14 cellular contexts compared by ENCODE assay signal in genomic region chr4:142473218-142473959, GRCh38.
DNase-seq lines count a peak whose midpoint lies in the region; ATAC-seq and TF ChIP-seq lines count a peak whose summit lies in the region.
"Had no signal": no experiment of that assay in that cellular context is flagged by ENCODE, and none has a peak within 500 bp of the region (broad histone marks: within the 10 kb centered on the region; RNA-seq: fewer than 3 reads in every experiment).

No MANE protein-coding gene starts in this region.

- 63 to 87% methylated on average over 3 to 5 of the region's 5 CpGs for WGBS in body of pancreas, 2 donors

- TF ChIP-seq POLR2A in body of pancreas (IDR thresholded peaks at IDR 0.05) = no peak

- no peaks in the 10 kb centered on the region for H3K9me3 Mint-ChIP-seq in stimulated activated naive B cell treated with anti-CD40 and anti-IgM and Interleukin-4, amounts not matched to agents 10 μg/mL and 1 μg/mL and 100 μg/mL, for 72 hours
- H3K9me3 Mint-ChIP-seq in immature natural killer cell = peaks cover 0 to 12% (median 0%) of the 10 kb centered on the region in 6 donors
- H3K9me3 Mint-ChIP-seq: activated naive CD8-positive, alpha-beta T cell treated with anti-CD3 and anti-CD28 coated beads, Interleukin-2, amount 50 U/mL, for 24 hours; memory B cell; stimulated activated naive CD8-positive, alpha-beta T cell treated with anti-CD3 and anti-CD28 coated beads, Interleukin-15, Interleukin-2, amounts not matched to agents 100 ng/mL and 50 ng/mL, for 24 hours had no signal

- no peak for ATAC-seq in body of pancreas
- no peak for ATAC-seq in stimulated activated naive B cell treated with anti-CD40 and anti-IgM and Interleukin-4, amounts not matched to agents 10 μg/mL and 1 μg/mL and 100 μg/mL, for 72 hours (replicated peaks)
- no peak for ATAC-seq in SK-N-SH treated with all-trans-retinoic acid at 6 μM for 48 hours
- ATAC-seq: activated naive CD8-positive, alpha-beta T cell treated with anti-CD3 and anti-CD28 coated beads, Interleukin-2, amount 50 U/mL, for 24 hours had no signal

- H3K27me3 ChIP-seq in body of pancreas = no peaks in the 10 kb centered on the region

- H3K4me3 Mint-ChIP-seq in stimulated activated naive B cell treated with anti-CD40 and anti-IgM and Interleukin-4, amounts not matched to agents 10 μg/mL and 1 μg/mL and 100 μg/mL, for 72 hours = no peak overlapping the region
- H3K4me3 Mint-ChIP-seq in immature natural killer cell = no peak overlapping the region
- H3K4me3 Mint-ChIP-seq: activated naive CD8-positive, alpha-beta T cell treated with anti-CD3 and anti-CD28 coated beads, Interleukin-2, amount 50 U/mL, for 24 hours; CD14-positive monocyte; memory B cell; stimulated activated naive CD8-positive, alpha-beta T cell treated with anti-CD3 and anti-CD28 coated beads, Interleukin-15, Interleukin-2, amounts not matched to agents 100 ng/mL and 50 ng/mL, for 24 hours had no signal

- TF ChIP-seq CTCF in C4-2B (conservative IDR thresholded peaks at IDR 0.05) = no peak
- no peak for TF ChIP-seq CTCF in body of pancreas (IDR thresholded peaks at IDR 0.05)

- H3K4me1 ChIP-seq in body of pancreas = peaks cover 7% of the 10 kb centered on the region
- H3K4me1 ChIP-seq: parathyroid adenoma had no signal

- peak overlapping the region; percentile 20 for H3K27ac ChIP-seq in C4-2B
- H3K27ac ChIP-seq in body of pancreas = no peak overlapping the region
- H3K27ac ChIP-seq: parathyroid adenoma had no signal

- intact Hi-C loops in body of pancreas (cut with DNase I) = no loop called here

- H3K9me3 ChIP-seq in body of pancreas = no peaks in the 10 kb centered on the region

- peaks cover 0 to 8% of the 10 kb centered on the region in 2 donors for H3K4me1 Mint-ChIP-seq in stimulated activated naive B cell treated with anti-CD40 and anti-IgM and Interleukin-4, amounts not matched to agents 10 μg/mL and 1 μg/mL and 100 μg/mL, for 72 hours
- H3K4me1 Mint-ChIP-seq in immature natural killer cell = peaks cover 2 to 8% of the 10 kb centered on the region in 2 donors
- H3K4me1 Mint-ChIP-seq: memory B cell had no signal

- peak; percentile 79 for DNase-seq in HT-29 (ENCODE audit: low spot score)
- peak; percentile 20 to 44 (median 33) for DNase-seq in body of pancreas
- DNase-seq in lung microvascular endothelial cell (ENCODE audit: low read depth in 2 of 2) = peak; percentile 4 to 84
- no peak for DNase-seq in stimulated activated naive B cell treated with anti-CD40 and anti-IgM and Interleukin-4, amounts not matched to agents 10 μg/mL and 1 μg/mL and 100 μg/mL, for 72 hours
- no peak for DNase-seq in immature natural killer cell
- DNase-seq in EL = no peak
- DNase-seq: activated naive CD8-positive, alpha-beta T cell treated with anti-CD3 and anti-CD28 coated beads, Interleukin-2, amount 50 U/mL, for 24 hours; stimulated activated CD4-positive, alpha-beta T cell treated with anti-CD3 and anti-CD28 coated beads, Interleukin-4, amount 100 ng/mL, for 1 hour had no signal

- no peak overlapping the region for H3K4me3 ChIP-seq in body of pancreas

- no peaks in the 10 kb centered on the region for H3K27me3 Mint-ChIP-seq in stimulated activated naive B cell treated with anti-CD40 and anti-IgM and Interleukin-4, amounts not matched to agents 10 μg/mL and 1 μg/mL and 100 μg/mL, for 72 hours
- peaks cover 0 to 2% (median 1%) of the 10 kb centered on the region in 3 donors for H3K27me3 Mint-ChIP-seq in immature natural killer cell (ENCODE audit: low read depth in 3 of 3)
- H3K27me3 Mint-ChIP-seq: activated naive CD8-positive, alpha-beta T cell treated with anti-CD3 and anti-CD28 coated beads, Interleukin-2, amount 50 U/mL, for 24 hours; memory B cell; stimulated activated naive CD8-positive, alpha-beta T cell treated with anti-CD3 and anti-CD28 coated beads, Interleukin-15, Interleukin-2, amounts not matched to agents 100 ng/mL and 50 ng/mL, for 24 hours had no signal

- no peaks in the 10 kb centered on the region for H3K36me3 ChIP-seq in body of pancreas (replicated peaks in 1 of 2; ENCODE audit: insufficient read depth in 1 of 2, low read depth in 2 of 2)

- no peaks in the 10 kb centered on the region for H3K36me3 Mint-ChIP-seq in stimulated activated naive B cell treated with anti-CD40 and anti-IgM and Interleukin-4, amounts not matched to agents 10 μg/mL and 1 μg/mL and 100 μg/mL, for 72 hours
- no peaks in the 10 kb centered on the region for H3K36me3 Mint-ChIP-seq in immature natural killer cell
- H3K36me3 Mint-ChIP-seq: CD14-positive monocyte, memory B cell had no signal

- H3K27ac Mint-ChIP-seq in stimulated activated naive B cell treated with anti-CD40 and anti-IgM and Interleukin-4, amounts not matched to agents 10 μg/mL and 1 μg/mL and 100 μg/mL, for 72 hours = no peak overlapping the region
- H3K27ac Mint-ChIP-seq in immature natural killer cell = no peak overlapping the region
- H3K27ac Mint-ChIP-seq: activated naive CD8-positive, alpha-beta T cell treated with anti-CD3 and anti-CD28 coated beads, Interleukin-2, amount 50 U/mL, for 24 hours; CD14-positive monocyte; memory B cell; stimulated activated naive CD8-positive, alpha-beta T cell treated with anti-CD3 and anti-CD28 coated beads, Interleukin-15, Interleukin-2, amounts not matched to agents 100 ng/mL and 50 ng/mL, for 24 hours had no signal

TF ChIP-seq in SK-N-SH treated with all-trans-retinoic acid at 6 μM for 48 hours, 23 proteins besides CTCF, POLR2A, EP300 and RAD21:
- TF ChIP-seq ZFP30 (CRISPR knock-in tag; IDR thresholded peaks at IDR 0.05) (no peak), ZC3H10 (CRISPR knock-in tag; IDR thresholded peaks at IDR 0.05) (no peak), GLIS3 (CRISPR knock-in tag; IDR thresholded peaks at IDR 0.05) (no peak), ISL1 (CRISPR knock-in tag; IDR thresholded peaks at IDR 0.05) (no peak), OSR1 (CRISPR knock-in tag; IDR thresholded peaks at IDR 0.05) (no peak), BACH2 (CRISPR knock-in tag; IDR thresholded peaks at IDR 0.05; ENCODE audit: borderline replicate concordance) (no peak)
- TF ChIP-seq, protein P1, sequence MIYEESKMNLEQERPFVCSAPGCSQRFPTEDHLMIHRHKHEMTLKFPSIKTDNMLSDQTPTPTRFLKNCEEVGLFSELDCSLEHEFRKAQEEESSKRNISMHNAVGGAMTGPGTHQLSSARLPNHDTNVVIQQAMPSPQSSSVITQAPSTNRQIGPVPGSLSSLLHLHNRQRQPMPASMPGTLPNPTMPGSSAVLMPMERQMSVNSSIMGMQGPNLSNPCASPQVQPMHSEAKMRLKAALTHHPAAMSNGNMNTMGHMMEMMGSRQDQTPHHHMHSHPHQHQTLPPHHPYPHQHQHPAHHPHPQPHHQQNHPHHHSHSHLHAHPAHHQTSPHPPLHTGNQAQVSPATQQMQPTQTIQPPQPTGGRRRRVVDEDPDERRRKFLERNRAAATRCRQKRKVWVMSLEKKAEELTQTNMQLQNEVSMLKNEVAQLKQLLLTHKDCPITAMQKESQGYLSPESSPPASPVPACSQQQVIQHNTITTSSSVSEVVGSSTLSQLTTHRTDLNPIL (CRISPR knock-in tag; IDR thresholded peaks at IDR 0.05; ENCODE audit: low read depth) = no peak
- TF ChIP-seq, protein P2, sequence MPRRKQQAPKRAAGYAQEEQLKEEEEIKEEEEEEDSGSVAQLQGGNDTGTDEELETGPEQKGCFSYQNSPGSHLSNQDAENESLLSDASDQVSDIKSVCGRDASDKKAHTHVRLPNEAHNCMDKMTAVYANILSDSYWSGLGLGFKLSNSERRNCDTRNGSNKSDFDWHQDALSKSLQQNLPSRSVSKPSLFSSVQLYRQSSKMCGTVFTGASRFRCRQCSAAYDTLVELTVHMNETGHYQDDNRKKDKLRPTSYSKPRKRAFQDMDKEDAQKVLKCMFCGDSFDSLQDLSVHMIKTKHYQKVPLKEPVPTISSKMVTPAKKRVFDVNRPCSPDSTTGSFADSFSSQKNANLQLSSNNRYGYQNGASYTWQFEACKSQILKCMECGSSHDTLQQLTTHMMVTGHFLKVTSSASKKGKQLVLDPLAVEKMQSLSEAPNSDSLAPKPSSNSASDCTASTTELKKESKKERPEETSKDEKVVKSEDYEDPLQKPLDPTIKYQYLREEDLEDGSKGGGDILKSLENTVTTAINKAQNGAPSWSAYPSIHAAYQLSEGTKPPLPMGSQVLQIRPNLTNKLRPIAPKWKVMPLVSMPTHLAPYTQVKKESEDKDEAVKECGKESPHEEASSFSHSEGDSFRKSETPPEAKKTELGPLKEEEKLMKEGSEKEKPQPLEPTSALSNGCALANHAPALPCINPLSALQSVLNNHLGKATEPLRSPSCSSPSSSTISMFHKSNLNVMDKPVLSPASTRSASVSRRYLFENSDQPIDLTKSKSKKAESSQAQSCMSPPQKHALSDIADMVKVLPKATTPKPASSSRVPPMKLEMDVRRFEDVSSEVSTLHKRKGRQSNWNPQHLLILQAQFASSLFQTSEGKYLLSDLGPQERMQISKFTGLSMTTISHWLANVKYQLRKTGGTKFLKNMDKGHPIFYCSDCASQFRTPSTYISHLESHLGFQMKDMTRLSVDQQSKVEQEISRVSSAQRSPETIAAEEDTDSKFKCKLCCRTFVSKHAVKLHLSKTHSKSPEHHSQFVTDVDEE (CRISPR knock-in tag; IDR thresholded peaks at IDR 0.05) = no peak

Comparison
In these comparisons a context has a peak if more than half of its experiments do, and no peak if none do; other contexts are left out.
1. DNase-seq: peak in HT-29 (single experiment), body of pancreas (4 of 4) and lung microvascular endothelial cell (2 of 2); none in stimulated activated naive B cell treated with anti-CD40 and anti-IgM and Interleukin-4, amounts not matched to agents 10 μg/mL and 1 μg/mL and 100 μg/mL, for 72 hours (single experiment), immature natural killer cell (0 of 3) and EL (single experiment).